Comparison of ENCODE assay signal across 19 cellular contexts in the genomic region with DNA sequence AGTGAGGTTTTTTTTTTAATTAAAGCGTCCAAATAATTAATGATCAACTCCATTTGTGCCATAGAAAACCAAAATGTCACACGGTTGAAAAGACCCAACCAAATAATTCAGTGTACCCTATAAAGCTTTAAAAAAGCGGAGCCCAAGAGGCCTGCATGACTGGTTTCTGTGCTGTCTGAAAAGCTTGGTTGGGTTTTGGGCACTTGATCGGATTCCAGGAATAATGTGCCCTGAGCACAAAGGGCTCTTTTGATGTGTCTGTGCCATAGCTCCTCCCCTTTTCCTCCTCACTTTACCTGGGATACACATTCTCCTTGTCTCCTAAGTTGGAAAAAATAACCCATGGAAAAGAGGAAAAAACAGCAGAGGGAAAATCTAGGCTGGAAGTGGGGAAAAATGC.
"Had no signal": no experiment of that assay in that cellular context is flagged by ENCODE, and none has a peak within 500 bp of the region (broad histone marks: within the 10 kb centered on the region; RNA-seq: fewer than 3 reads in every experiment).

No MANE protein-coding gene starts in this region.

- H3K36me3 ChIP-seq: colonic mucosa, left ventricle myocardium inferior, lower lobe of right lung, neutrophil had no signal

- H3K9me3 ChIP-seq: colonic mucosa, left ventricle myocardium inferior, lower lobe of right lung, neutrophil had no signal

- H3K4me3 Mint-ChIP-seq: naive B cell, type B pancreatic cell had no signal

- H3K4me1 ChIP-seq: colonic mucosa, foreskin keratinocyte, lower lobe of right lung had no signal

- H3K9me3 Mint-ChIP-seq: type B pancreatic cell had no signal

- H3K27ac ChIP-seq: colonic mucosa, foreskin keratinocyte, hepatocyte, left ventricle myocardium inferior, lower lobe of right lung, neutrophil had no signal

- ATAC-seq: foreskin keratinocyte, lower lobe of right lung, right cardiac atrium had no signal

- H3K4me3 ChIP-seq: colonic mucosa, hepatocyte, left ventricle myocardium inferior, lower lobe of right lung had no signal

- DNase-seq: colonic mucosa; dermis blood vessel endothelial cell; erythroblast; head of caudate nucleus; kidney glomerular epithelial cell; left ventricle myocardium inferior; lower lobe of right lung; mesenchymal stem cell; naive B cell; nephron progenitor cell; posterior cingulate gyrus; right cardiac atrium; small intestine; stimulated activated CD4-positive, alpha-beta T cell treated with anti-CD3 and anti-CD28 coated beads, Interleukin-12 subunit alpha, Interleukin-12 subunit beta, amount 100 ng/mL, for 4 hours; stimulated activated naive CD4-positive, alpha-beta T cell treated with Interleukin-2 at 50 U/mL for 16 hours had no signal

- H3K27ac Mint-ChIP-seq: type B pancreatic cell had no signal

- H3K4me1 Mint-ChIP-seq: naive B cell had no signal

- H3K36me3 Mint-ChIP-seq: naive B cell, type B pancreatic cell had no signal

- H3K27me3 ChIP-seq: colonic mucosa, hepatocyte had no signal
